Comparison of ENCODE assay signal across 8 cellular contexts in genomic region chr2:71548589-71549485, GRCh38.
DNase-seq lines count a peak whose midpoint lies in the region; ATAC-seq, FAIRE-seq and TF ChIP-seq lines count a peak whose summit lies in the region.

No MANE protein-coding gene starts in this region.

- peak; percentile 59 for DNase-seq in activated gamma-delta T cell treated with Interleukin-2 at 50 U/mL for 16 hours
- DNase-seq in activated gamma-delta T cell (lab: John Stamatoyannopoulos, UW): no peak
- DNase-seq in NCI-H2107 (lab: John Stamatoyannopoulos, UW): peak; percentile 10
- DNase-seq in activated CD4-positive, alpha-beta T cell treated with anti-CD3 and anti-CD28 coated beads for 24 hours (ENCODE audit: low read depth in 2 of 2): peak; percentile 50 to 61
- peak; percentile 63 for DNase-seq in cerebellum (ENCODE audit: low spot score)
- peak; percentile 62 for DNase-seq in HepG2 (ENCODE audit: low spot score)
- DNase-seq in stimulated activated CD4-positive, alpha-beta T cell treated with anti-CD3 and anti-CD28 coated beads, TNF-alpha, amount 100 ng/mL, for 4 hours (ENCODE audit: low read depth in 3 of 3): peak; percentile 40 to 45 (median 43)

- H3K4me2 ChIP-seq in HepG2 (ENCODE audit: low read depth, low read length): no peak overlapping the region

- TF ChIP-seq EP300 in HepG2 (IDR thresholded peaks at IDR 0.05; ENCODE audit: low read depth in 2 of 2, low read length in 2 of 2) (no peak), HepG2 (CRISPR knock-in tag; IDR thresholded peaks at IDR 0.05; ENCODE audit: borderline replicate concordance) (no peak)

- no peak overlapping the region for H2AFZ ChIP-seq in HepG2 (ENCODE audit: low read length)

- CTCF ChIA-PET in HepG2 (lab: Yijun Ruan, JAX; ENCODE audit: low intra/inter-chr PET ratio, low total read pairs): interaction anchor here (0.7 to 2.9 kb wide), 5 partner anchors 249 to 601 kb away, joined by 3 to 16 read pairs (median 3); no protein-coding TSS in a partner anchor

- H3K27me3 ChIP-seq in HepG2 (ENCODE audit: control insufficient read depth in 1 of 2, insufficient read depth in 2 of 2, low read length in 2 of 2): peaks cover 2 to 32% of the 10 kb centered on the region in 2 experiments; a peak in 4 of 5 replicates

- POLR2A ChIA-PET in HepG2 (lab: Yijun Ruan, JAX): no interaction called here

- H3K9me3 ChIP-seq in HepG2 (ENCODE audit: low read length): no peaks in the 10 kb centered on the region

- peak; percentile 98 for TF ChIP-seq CTCF in HepG2 (CRISPR knock-in tag; IDR thresholded peaks at IDR 0.05)

- no peak overlapping the region for H3K4me3 ChIP-seq in HepG2 (replicated peaks in 1 of 3; ENCODE audit: insufficient read depth in 1 of 3, low read depth in 2 of 3, low read length in 3 of 3)

- WGBS in HepG2 (ENCODE audit: low lambda C conversion rate): 29% methylated on average over 23 of the region's 23 CpGs

- no TSS peak for BruUV-seq in HepG2 (replicated peaks; lab: Mats Ljungman, UMichigan)

- intact Hi-C loops in HepG2 (cut with micrococcal nuclease; ENCODE audit: unreplicated experiment): loop anchor here (2.0 to 5.0 kb wide), 3 partner anchors 373 to 1198 kb away; no protein-coding TSS in a partner anchor

- TF ChIP-seq RAD21 in HepG2 (CRISPR knock-in tag; IDR thresholded peaks at IDR 0.05): peak; percentile 94

- TF ChIP-seq POLR2A in HepG2 (IDR thresholded peaks at IDR 0.05; ENCODE audit: insufficient read depth in 1 of 2, low read depth in 2 of 2, low read length in 2 of 2): no peak

- FAIRE-seq in HepG2 (lab: Jason Lieb, UNC): peak; percentile 93

- ATAC-seq in HepG2 (peak; percentile 74), GM19455 (IDR thresholded peaks at IDR 0.05; ENCODE audit: unreplicated experiment) (no peak)

- H3K36me3 ChIP-seq in HepG2 (replicated peaks in 1 of 2; ENCODE audit: control insufficient read depth in 1 of 2, insufficient read depth in 2 of 2, low read length in 2 of 2): no peaks in the 10 kb centered on the region

- H3K79me2 ChIP-seq in HepG2 (ENCODE audit: insufficient read depth, low read length): no peaks in the 10 kb centered on the region

- no peak overlapping the region for H3K9ac ChIP-seq in HepG2 (ENCODE audit: insufficient read depth, low read depth, low read length)

- no peak overlapping the region for H3K27ac ChIP-seq in HepG2 (ENCODE audit: extremely low read length, insufficient read depth, low read length)

- H4K20me1 ChIP-seq in HepG2 (ENCODE audit: insufficient read depth, low read length): no peaks in the 10 kb centered on the region

- in situ Hi-C loops in HepG2 (cut with HindIII; ENCODE audit: extremely low pct_ligation_motif_present, low pct_unique_long_range_greater_than_20kb): loop anchor here (5.0 to 25.0 kb wide), 5 partner anchors 243 to 1313 kb away; no protein-coding TSS in a partner anchor

- H3K4me1 ChIP-seq in HepG2 (ENCODE audit: insufficient read depth, low read length): peaks cover 44% of the 10 kb centered on the region

TF ChIP-seq in HepG2, 621 proteins besides CTCF, POLR2A, EP300 and RAD21 (continues in another document):
- TF ChIP-seq SMC3 (IDR thresholded peaks at IDR 0.05; ENCODE audit: low read length): peak; percentile 66
- TF ChIP-seq ZMYM3 (CRISPR knock-in tag; IDR thresholded peaks at IDR 0.05): peak; percentile 67; the same call in 1 of the 2 replicates
- no peak for TF ChIP-seq MAZ (IDR thresholded peaks at IDR 0.05; ENCODE audit: borderline replicate concordance, low read depth, low read length)
- TF ChIP-seq MAZ (CRISPR knock-in tag; IDR thresholded peaks at IDR 0.05; ENCODE audit: low read depth): peak; percentile 58; the same call in 1 of the 2 replicates
- TF ChIP-seq RFXAP (CRISPR knock-in tag; IDR thresholded peaks at IDR 0.05; ENCODE audit: borderline replicate concordance): peak; percentile 53; the same call in 1 of the 2 replicates
- TF ChIP-seq POLR2AphosphoS5 (IDR thresholded peaks at IDR 0.05; ENCODE audit: low read depth, low read length): no peak
- TF ChIP-seq ZNF552 (CRISPR knock-in tag; IDR thresholded peaks at IDR 0.05; ENCODE audit: borderline replicate concordance): no peak
- TF ChIP-seq ZBTB33 (CRISPR knock-in tag; IDR thresholded peaks at IDR 0.05): peak; percentile 93
- TF ChIP-seq ZNF605 (CRISPR knock-in tag; IDR thresholded peaks at IDR 0.05): peak; percentile 62; the same call in 1 of the 2 replicates
- 0 out of 2 replicates have a peak, but pooled peaks have one; percentile 41 for TF ChIP-seq HOMEZ (CRISPR knock-in tag; IDR thresholded peaks at IDR 0.05; ENCODE audit: low read depth)
- no peak for TF ChIP-seq ZNF430 (CRISPR knock-in tag; IDR thresholded peaks at IDR 0.05)
- peak; percentile 87 for TF ChIP-seq SALL1 (CRISPR knock-in tag; IDR thresholded peaks at IDR 0.05)
- TF ChIP-seq, protein P1, sequence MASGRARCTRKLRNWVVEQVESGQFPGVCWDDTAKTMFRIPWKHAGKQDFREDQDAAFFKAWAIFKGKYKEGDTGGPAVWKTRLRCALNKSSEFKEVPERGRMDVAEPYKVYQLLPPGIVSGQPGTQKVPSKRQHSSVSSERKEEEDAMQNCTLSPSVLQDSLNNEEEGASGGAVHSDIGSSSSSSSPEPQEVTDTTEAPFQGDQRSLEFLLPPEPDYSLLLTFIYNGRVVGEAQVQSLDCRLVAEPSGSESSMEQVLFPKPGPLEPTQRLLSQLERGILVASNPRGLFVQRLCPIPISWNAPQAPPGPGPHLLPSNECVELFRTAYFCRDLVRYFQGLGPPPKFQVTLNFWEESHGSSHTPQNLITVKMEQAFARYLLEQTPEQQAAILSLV (CRISPR knock-in tag; IDR thresholded peaks at IDR 0.05; ENCODE audit: borderline replicate concordance): no peak
- no peak for TF ChIP-seq SMAD9 (CRISPR knock-in tag; IDR thresholded peaks at IDR 0.05)
- TF ChIP-seq ZNF451 (CRISPR knock-in tag; IDR thresholded peaks at IDR 0.05): peak; percentile 67; the same call in 1 of the 2 replicates
- no peak; the same call in 1 of the 2 replicates for TF ChIP-seq NR2F6 (IDR thresholded peaks at IDR 0.05)
- peak; percentile 56; the same call in 1 of the 2 replicates for TF ChIP-seq NR2F6 (CRISPR knock-in tag; IDR thresholded peaks at IDR 0.05)
- 0 out of 2 replicates have a peak, but pooled peaks have one; percentile 33 for TF ChIP-seq MED1 (CRISPR knock-in tag; IDR thresholded peaks at IDR 0.05)
- TF ChIP-seq ZNF563 (CRISPR knock-in tag; IDR thresholded peaks at IDR 0.05): peak; percentile 60; the same call in 1 of the 2 replicates
- TF ChIP-seq ESRRA (CRISPR knock-in tag; IDR thresholded peaks at IDR 0.05; ENCODE audit: low read depth): peak; percentile 37; the same call in 1 of the 2 replicates
- 0 out of 2 replicates have a peak, but pooled peaks have one; percentile 19 for TF ChIP-seq THAP11 (CRISPR knock-in tag; IDR thresholded peaks at IDR 0.05)
- TF ChIP-seq, protein P2, sequence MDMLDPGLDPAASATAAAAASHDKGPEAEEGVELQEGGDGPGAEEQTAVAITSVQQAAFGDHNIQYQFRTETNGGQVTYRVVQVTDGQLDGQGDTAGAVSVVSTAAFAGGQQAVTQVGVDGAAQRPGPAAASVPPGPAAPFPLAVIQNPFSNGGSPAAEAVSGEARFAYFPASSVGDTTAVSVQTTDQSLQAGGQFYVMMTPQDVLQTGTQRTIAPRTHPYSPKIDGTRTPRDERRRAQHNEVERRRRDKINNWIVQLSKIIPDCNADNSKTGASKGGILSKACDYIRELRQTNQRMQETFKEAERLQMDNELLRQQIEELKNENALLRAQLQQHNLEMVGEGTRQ (IDR thresholded peaks at IDR 0.05; ENCODE audit: low read depth, low read length): no peak
- TF ChIP-seq, protein P2 (CRISPR knock-in tag; IDR thresholded peaks at IDR 0.05; ENCODE audit: borderline replicate concordance): no peak
- TF ChIP-seq MLLT10 (CRISPR knock-in tag; IDR thresholded peaks at IDR 0.05): no peak
